20 cellular contexts compared by ENCODE assay signal in the genomic region with DNA sequence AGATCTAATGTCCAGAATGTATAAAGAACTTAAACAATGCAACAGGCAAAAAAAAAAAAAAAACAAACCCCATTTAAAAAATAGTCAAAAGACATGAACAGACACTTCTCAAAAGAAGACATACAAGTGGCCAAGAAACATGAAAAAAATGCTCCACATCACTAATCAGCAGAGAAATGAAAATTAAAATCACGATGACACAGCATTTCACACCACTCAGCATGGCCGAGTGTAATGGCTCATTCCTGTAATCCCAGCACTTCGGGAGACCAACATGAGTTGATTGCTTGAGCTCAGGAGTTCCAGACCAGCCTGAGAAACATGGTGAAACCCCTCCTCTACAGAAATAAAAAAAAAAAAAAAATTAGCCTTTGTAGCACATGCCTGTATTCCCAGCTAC.
A peak's percentile ranks its signal among the peaks of the same experiment; 100 is the strongest.
DNase-seq lines count a peak whose midpoint lies in the region; ATAC-seq, FAIRE-seq and TF ChIP-seq lines count a peak whose summit lies in the region.
"Had no signal": no experiment of that assay in that cellular context is flagged by ENCODE, and none has a peak within 500 bp of the region (broad histone marks: within the 10 kb centered on the region; RNA-seq: fewer than 3 reads in every experiment).

No MANE protein-coding gene starts in this region.

- H3K18ac ChIP-seq in mesendoderm (ENCODE audit: low read length): no peak overlapping the region

- no peak for TF ChIP-seq EP300 in A549 (IDR thresholded peaks at IDR 0.05)

- no peak for ATAC-seq in A549
- no peak for ATAC-seq in HG02623 (IDR thresholded peaks at IDR 0.05; ENCODE audit: unreplicated experiment)
- ATAC-seq: HCT116 had no signal

- no peak overlapping the region for H3K4me2 ChIP-seq in A549
- H3K4me2 ChIP-seq in mesendoderm (ENCODE audit: low read length): no peak overlapping the region

- CTCF ChIA-PET in A549 (lab: Yijun Ruan, JAX): no interaction called here

- H3K4me1 ChIP-seq in A549: no peaks in the 10 kb centered on the region
- no peaks in the 10 kb centered on the region for H3K4me1 ChIP-seq in mesendoderm (ENCODE audit: control insufficient read depth, low read depth, low read length)
- H3K4me1 ChIP-seq: BE2C had no signal

- WGBS in A549 (ENCODE audit: missing lambda C conversion rate): 41% methylated on average over 3 of the region's 3 CpGs
- no CpG with 5 or more reads among the region's 3 CpGs for WGBS in mesendoderm (ENCODE audit: extremely low coverage, insufficient coverage, low lambda C conversion rate)

- H3K4me3 ChIP-seq in A549 (no peak overlapping the region), mesendoderm (ENCODE audit: low read length) (no peak overlapping the region)

- no peaks in the 10 kb centered on the region for H3K36me3 ChIP-seq in mesendoderm (ENCODE audit: control insufficient read depth, insufficient read depth, low read length)
- H3K36me3 ChIP-seq: BE2C had no signal

- H2BK120ac ChIP-seq in mesendoderm (ENCODE audit: low read depth, low read length): no peak overlapping the region

- TF ChIP-seq RAD21 in A549 (conservative IDR thresholded peaks at IDR 0.05 in 1 of 2, IDR thresholded peaks at IDR 0.05 in 1 of 2): no peak

- FAIRE-seq in A549 (lab: Jason Lieb, UNC) (no peak), GM12892 (lab: Jason Lieb, UNC) (peak; percentile 53)
- FAIRE-seq: D721Med had no signal

- no peak overlapping the region for H3K23ac ChIP-seq in mesendoderm (ENCODE audit: low read length)

- no peak overlapping the region for H3K56ac ChIP-seq in mesendoderm (ENCODE audit: low read length)

- H4K8ac ChIP-seq in mesendoderm (ENCODE audit: low read depth, low read length): no peak overlapping the region

- no peaks in the 10 kb centered on the region for H3K79me2 ChIP-seq in mesendoderm (ENCODE audit: control insufficient read depth, insufficient read depth, low read length)

- no peak overlapping the region for H2BK15ac ChIP-seq in mesendoderm (replicated peaks; ENCODE audit: low read depth)

- H3K27ac ChIP-seq in A549 (no peak overlapping the region), mesendoderm (ENCODE audit: low read depth, low read length) (no peak overlapping the region)

- no peak overlapping the region for H3K9ac ChIP-seq in mesendoderm (ENCODE audit: low read length)

- no peaks in the 10 kb centered on the region for H3K9me3 ChIP-seq in A549
- H3K9me3 ChIP-seq: BE2C had no signal

- DNase-seq in A549 (ENCODE audit: low read depth in 1 of 2, low spot score in 1 of 2) (no peak), GM12892 (ENCODE audit: insufficient read length) (no peak), OCI-M1 (lab: John Stamatoyannopoulos, UW) (peak; percentile 50), mesendoderm (peak; percentile 16), NCI-H2196 treated with DMSO at 0.1 percent for 48 hours (lab: John Stamatoyannopoulos, UW; ENCODE audit: unreplicated experiment) (no peak)
- DNase-seq: ACHN; BE2C; C1 segment of cervical spinal cord; CD4-positive, CD25-positive, alpha-beta regulatory T cell; CD8-positive, alpha-beta memory T cell; COR-L47; DMS79 treated with DMSO at 0.1 percent for 48 hours; GF-D8; H7; HFFc6; Karpas-422; KBM-7 had no signal

- no peak for TF ChIP-seq CTCF in A549 (IDR thresholded peaks at IDR 0.05)

- POLR2A ChIA-PET in A549 (lab: Yijun Ruan, JAX): no interaction called here

- no peak for TF ChIP-seq POLR2A in A549 (IDR thresholded peaks at IDR 0.05; ENCODE audit: low read length)
- no peak for TF ChIP-seq POLR2A in GM12892 (IDR thresholded peaks at IDR 0.05; ENCODE audit: low read depth, low read length)

- no peak overlapping the region for H2AK5ac ChIP-seq in mesendoderm (ENCODE audit: low read length)

- H2BK5ac ChIP-seq in mesendoderm (ENCODE audit: low read length): no peak overlapping the region

- H3K4ac ChIP-seq in mesendoderm (ENCODE audit: low read depth, low read length): no peak overlapping the region

- H3K27me3 ChIP-seq in mesendoderm (ENCODE audit: insufficient read depth, low read length, poor library complexity): no peaks in the 10 kb centered on the region
- H3K27me3 ChIP-seq: BE2C had no signal

- H4K5ac ChIP-seq in mesendoderm (ENCODE audit: low read length): no peak overlapping the region

- H3K79me1 ChIP-seq in mesendoderm (ENCODE audit: low read length): no peaks in the 10 kb centered on the region

TF ChIP-seq in A549, 52 proteins besides CTCF, POLR2A, EP300 and RAD21:
- TF ChIP-seq NFE2L2 (conservative IDR thresholded peaks at IDR 0.05; ENCODE audit: low read length) (0 out of 2 replicates have a peak, but pooled peaks have one; percentile 11), MAZ (IDR thresholded peaks at IDR 0.05; ENCODE audit: borderline replicate concordance, low read depth, low read length) (no peak), HEYL (CRISPR knock-in tag; IDR thresholded peaks at IDR 0.05) (no peak), HDAC2 (IDR thresholded peaks at IDR 0.05) (no peak)
- TF ChIP-seq, protein P1, sequence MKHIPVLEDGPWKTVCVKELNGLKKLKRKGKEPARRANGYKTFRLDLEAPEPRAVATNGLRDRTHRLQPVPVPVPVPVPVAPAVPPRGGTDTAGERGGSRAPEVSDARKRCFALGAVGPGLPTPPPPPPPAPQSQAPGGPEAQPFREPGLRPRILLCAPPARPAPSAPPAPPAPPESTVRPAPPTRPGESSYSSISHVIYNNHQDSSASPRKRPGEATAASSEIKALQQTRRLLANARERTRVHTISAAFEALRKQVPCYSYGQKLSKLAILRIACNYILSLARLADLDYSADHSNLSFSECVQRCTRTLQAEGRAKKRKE (CRISPR knock-in tag; IDR thresholded peaks at IDR 0.05; ENCODE audit: low read depth): no peak
TF ChIP-seq in A549: peak in this region for 1.

Comparison
In these comparisons a context has a peak if more than half of its experiments do, and no peak if none do; other contexts are left out.
1. DNase-seq: peak in OCI-M1 (single experiment) and mesendoderm (single experiment); none in A549 (0 of 2), GM12892 (single experiment) and NCI-H2196 treated with DMSO at 0.1 percent for 48 hours (single experiment).